Comparison of ENCODE assay signal across 8 cellular contexts in genomic region chr15:92069308-92070244, GRCh38.
DNase-seq lines count a peak whose midpoint lies in the region; ATAC-seq and TF ChIP-seq lines count a peak whose summit lies in the region.

No MANE protein-coding gene starts in this region.

- CTCF ChIA-PET in activated CD4-positive, alpha-beta T cell treated with anti-CD3 and anti-CD28 coated beads for 36 hours (lab: Charles Lee) = interaction anchor here (1.0 to 2.3 kb wide), 3 partner anchors 9 to 363 kb away, joined by 3 to 5 read pairs (median 4); no protein-coding TSS in a partner anchor

- H3K27ac ChIP-seq in vagina = peak overlapping the region; percentile 80

- TF ChIP-seq CTCF in omental fat pad (IDR thresholded peaks at IDR 0.05) (no peak), vagina (IDR thresholded peaks at IDR 0.05) (no peak)

- peak; percentile 75 for ATAC-seq in GM18502 (IDR thresholded peaks at IDR 0.05; ENCODE audit: poor library complexity, unreplicated experiment)
- ATAC-seq in HG03342 (IDR thresholded peaks at IDR 0.05; ENCODE audit: unreplicated experiment) = peak; percentile 46
- ATAC-seq in activated CD4-positive, alpha-beta T cell treated with anti-CD3 and anti-CD28 coated beads for 36 hours = peak; percentile 91
- ATAC-seq in omental fat pad (ENCODE audit: low FRiP score) = peak; percentile 92
- ATAC-seq in GM19328 (IDR thresholded peaks at IDR 0.05; ENCODE audit: unreplicated experiment) = no peak

- H3K36me3 ChIP-seq in vagina = no peaks in the 10 kb centered on the region

- no peaks in the 10 kb centered on the region for H3K9me3 ChIP-seq in vagina

- no peaks in the 10 kb centered on the region for H3K36me3 Mint-ChIP-seq in activated CD4-positive, alpha-beta T cell treated with anti-CD3 and anti-CD28 coated beads for 36 hours (ENCODE audit: low read depth)

- H3K4me3 Mint-ChIP-seq in activated CD4-positive, alpha-beta T cell treated with anti-CD3 and anti-CD28 coated beads for 36 hours = peak overlapping the region; percentile 61

- POLR2A ChIA-PET in activated CD4-positive, alpha-beta T cell treated with anti-CD3 and anti-CD28 coated beads for 36 hours (lab: Charles Lee) = interaction anchor here (0.7 kb wide), 1 partner anchor 60 kb away, joined by 3 read pairs; no protein-coding TSS in a partner anchor

- no peaks in the 10 kb centered on the region for H3K27me3 ChIP-seq in vagina

- peak overlapping the region; percentile 10 to 31 for H3K4me3 ChIP-seq in vagina

- intact Hi-C loops in activated CD4-positive, alpha-beta T cell treated with anti-CD3 and anti-CD28 coated beads for 36 hours (cut with DNase I, micrococcal nuclease) = loop anchor here (5.0 kb wide), 1 partner anchor 57 kb away; no protein-coding TSS in a partner anchor
- intact Hi-C loops in vagina (cut with DNase I) = loop anchor here (10.0 kb wide), 2 partner anchors 125 to 365 kb away; no protein-coding TSS in a partner anchor

- peak; percentile 73 for DNase-seq in activated CD4-positive, alpha-beta T cell treated with anti-CD3 and anti-CD28 coated beads for 36 hours
- DNase-seq in effector CD4-positive, alpha-beta T cell = peak; percentile 16
- DNase-seq in omental fat pad (ENCODE audit: low spot score) = no peak
- DNase-seq in vagina (ENCODE audit: extremely low spot score in 2 of 2) = no peak
- DNase-seq in NCI-H2171 treated with DMSO at 0.1 percent for 48 hours (lab: John Stamatoyannopoulos, UW) = no peak

- H3K4me1 Mint-ChIP-seq in activated CD4-positive, alpha-beta T cell treated with anti-CD3 and anti-CD28 coated beads for 36 hours = peaks cover 42% of the 10 kb centered on the region

- H3K9me3 Mint-ChIP-seq in activated CD4-positive, alpha-beta T cell treated with anti-CD3 and anti-CD28 coated beads for 36 hours (ENCODE audit: low read depth) = no peaks in the 10 kb centered on the region

- H3K4me1 ChIP-seq in vagina = peaks cover 49% of the 10 kb centered on the region

- H3K27me3 Mint-ChIP-seq in activated CD4-positive, alpha-beta T cell treated with anti-CD3 and anti-CD28 coated beads for 36 hours = no peaks in the 10 kb centered on the region

- TF ChIP-seq POLR2A in vagina (IDR thresholded peaks at IDR 0.05) = no peak

- peak overlapping the region; percentile 59 for H3K27ac Mint-ChIP-seq in activated CD4-positive, alpha-beta T cell treated with anti-CD3 and anti-CD28 coated beads for 36 hours

Comparison
In these comparisons a context has a peak if more than half of its experiments do, and no peak if none do; other contexts are left out.
1. DNase-seq: peak in activated CD4-positive, alpha-beta T cell treated with anti-CD3 and anti-CD28 coated beads for 36 hours (single experiment) and effector CD4-positive, alpha-beta T cell (single experiment); none in omental fat pad (single experiment), vagina (0 of 2) and NCI-H2171 treated with DMSO at 0.1 percent for 48 hours (single experiment).